Comparison of ENCODE assay signal across 18 cellular contexts in genomic region chr1:204261746-204262505, GRCh38. TPM values are rescaled to one million over a fixed set of nuclear protein-coding genes. Genes with fewer than 3 reads are reported as not detected.
DNase-seq lines count a peak whose midpoint lies in the region; ATAC-seq and TF ChIP-seq lines count a peak whose summit lies in the region.
"Had no signal": no experiment of that assay in that cellular context is flagged by ENCODE, and none has a peak within 500 bp of the region (broad histone marks: within the 10 kb centered on the region; RNA-seq: fewer than 3 reads in every experiment).

No MANE protein-coding gene starts in this region.

- no TSS peak for BruUV-seq in mammary epithelial cell (replicated peaks; lab: Mats Ljungman, UMichigan)

- no peak overlapping the region for H3K4me3 ChIP-seq in liver (ENCODE audit: low read depth in 1 of 3, low read length in 3 of 3)
- H3K4me3 ChIP-seq in right lobe of liver = no peak overlapping the region
- no peak overlapping the region for H3K4me3 ChIP-seq in mammary epithelial cell (replicated peaks in 1 of 3; ENCODE audit: insufficient read depth in 1 of 3, low read depth in 2 of 3, low read length in 3 of 3)
- H3K4me3 ChIP-seq in adrenal gland = no peak overlapping the region
- H3K4me3 ChIP-seq: A549, gastrocnemius medialis had no signal

- H3K36me3 ChIP-seq in liver (ENCODE audit: control insufficient read depth in 4 of 4, insufficient read depth in 3 of 4, low read depth in 1 of 4, low read length in 3 of 4) = peaks cover 3 to 7% (median 6%) of the 10 kb centered on the region in 4 donors
- peaks cover 0 to 16% (median 5%) of the 10 kb centered on the region in 4 donors for H3K36me3 ChIP-seq in right lobe of liver
- peaks cover 6% of the 10 kb centered on the region for H3K36me3 ChIP-seq in mammary epithelial cell (ENCODE audit: insufficient read depth, low read length)
- no peaks in the 10 kb centered on the region for H3K36me3 ChIP-seq in adrenal gland (replicated peaks in 1 of 2)
- H3K36me3 ChIP-seq: gastrocnemius medialis had no signal

- TF ChIP-seq RAD21 in liver (IDR thresholded peaks at IDR 0.05) = no peak

- CTCF ChIA-PET in mammary epithelial cell (lab: Charles Lee; ENCODE audit: low non-redundant PET) = no interaction called here

- ATAC-seq in right lobe of liver (no peak), GM21619 (IDR thresholded peaks at IDR 0.05; ENCODE audit: unreplicated experiment) (no peak)
- ATAC-seq: A549; activated naive CD8-positive, alpha-beta T cell treated with anti-CD3 and anti-CD28 coated beads, Interleukin-2, amount 50 U/mL, for 24 hours; gastrocnemius medialis had no signal

- 83% methylated on average over 13 of the region's 13 CpGs for WGBS in liver
- WGBS in right lobe of liver (ENCODE audit: insufficient coverage, low coverage, low lambda C conversion rate, missing lambda C conversion rate) = 82% methylated on average over 2 of the region's 13 CpGs
- 95% methylated on average over 5 of the region's 13 CpGs for WGBS in mammary epithelial cell (ENCODE audit: low coverage, missing lambda C conversion rate)
- 76 to 81% (median 81%) methylated on average over 13 of the region's 13 CpGs for WGBS in adrenal gland, 4 donors

- no peak overlapping the region for H3K9ac ChIP-seq in liver (ENCODE audit: low read depth in 1 of 2, low read length in 2 of 2)
- no peak overlapping the region for H3K9ac ChIP-seq in mammary epithelial cell (ENCODE audit: insufficient read depth, low read length)

- H4K20me1 ChIP-seq in mammary epithelial cell (ENCODE audit: insufficient read depth, low read length) = no peaks in the 10 kb centered on the region

- dilution Hi-C loops in mammary epithelial cell (cut with HindIII; ENCODE audit: low sequenced_read_pairs) = no loop called here

- peak overlapping the region; percentile 72 to 82 for H3K27ac ChIP-seq in liver (ENCODE audit: low read depth in 1 of 2, low read length in 2 of 2)
- H3K27ac ChIP-seq in right lobe of liver = peak overlapping the region in 1 of 3 donors; percentile 36
- H3K27ac ChIP-seq in mammary epithelial cell (ENCODE audit: insufficient read depth, low read depth, low read length) = no peak overlapping the region
- no peak overlapping the region for H3K27ac ChIP-seq in adrenal gland
- H3K27ac ChIP-seq: A549, gastrocnemius medialis had no signal

- no peaks in the 10 kb centered on the region for H3K27me3 ChIP-seq in liver (ENCODE audit: control insufficient read depth in 4 of 4, insufficient read depth in 4 of 4, low read length in 3 of 4)
- no peaks in the 10 kb centered on the region for H3K27me3 ChIP-seq in right lobe of liver
- H3K27me3 ChIP-seq in mammary epithelial cell (ENCODE audit: insufficient read depth, low read length) = no peaks in the 10 kb centered on the region
- no peaks in the 10 kb centered on the region for H3K27me3 ChIP-seq in adrenal gland
- H3K27me3 ChIP-seq: gastrocnemius medialis had no signal

- in situ Hi-C loops in mammary epithelial cell (cut with MboI; ENCODE audit: low sequenced_read_pairs in 2 of 2) = loop anchor here in 1 of 2 donors (10.0 kb wide), 1 partner anchor 103 kb away; no protein-coding TSS in a partner anchor

- H3K79me2 ChIP-seq in mammary epithelial cell (ENCODE audit: insufficient read depth, low read length) = no peaks in the 10 kb centered on the region

- no peak for DNase-seq in right lobe of liver
- peak; percentile 29 for DNase-seq in mammary epithelial cell
- DNase-seq in kidney tubule cell (ENCODE audit: low spot score) = peak; percentile 50
- no peak for DNase-seq in DMS79 treated with DMSO at 0.1 percent for 48 hours (lab: John Stamatoyannopoulos, UW)
- no peak for DNase-seq in adrenal gland
- no peak for DNase-seq in activated CD4-positive, alpha-beta T cell treated with anti-CD3 and anti-CD28 coated beads, Interleukin-2, amount 50 U/mL, for 4 hours
- DNase-seq: activated CD4-positive, alpha-beta T cell treated with anti-CD3 and anti-CD28 coated beads for 48 hours; activated naive CD8-positive, alpha-beta T cell treated with anti-CD3 and anti-CD28 coated beads, Interleukin-2, amount 50 U/mL, for 24 hours; activated T-cell treated with anti-CD3 and anti-CD28 coated beads, Interleukin-2, amount 50 U/mL, for 1 hour; Calu3; gastrocnemius medialis; NCI-H1417 treated with DMSO at 0.1 percent for 48 hours; NCI-H524; T-helper 2 cell had no signal

- peaks cover 19 to 72% (median 63%) of the 10 kb centered on the region in 4 donors for H3K4me1 ChIP-seq in liver (ENCODE audit: control insufficient read depth in 4 of 4, insufficient read depth in 4 of 4, low read length in 3 of 4)
- peaks cover 0 to 59% (median 28%) of the 10 kb centered on the region in 4 donors for H3K4me1 ChIP-seq in right lobe of liver
- H3K4me1 ChIP-seq in mammary epithelial cell (ENCODE audit: insufficient read depth, low read length) = no peaks in the 10 kb centered on the region
- H3K4me1 ChIP-seq in adrenal gland (replicated peaks in 1 of 2) = peaks cover 0 to 8% of the 10 kb centered on the region in 2 donors

- TF ChIP-seq POLR2A in right lobe of liver (IDR thresholded peaks at IDR 0.05) = no peak
- TF ChIP-seq POLR2A in adrenal gland (IDR thresholded peaks at IDR 0.05) = no peak

- TF ChIP-seq CTCF in liver (IDR thresholded peaks at IDR 0.05; ENCODE audit: low read depth, low read length, missing input control) (no peak), right lobe of liver (IDR thresholded peaks at IDR 0.05) (no peak), mammary epithelial cell (conservative IDR thresholded peaks at IDR 0.05 in 1 of 2, IDR thresholded peaks at IDR 0.05 in 1 of 2; ENCODE audit: extremely low read depth in 1 of 2, insufficient read depth in 1 of 2, low read depth in 1 of 2, low read length in 2 of 2) (no peak), adrenal gland (IDR thresholded peaks at IDR 0.05) (no peak)

- no peak overlapping the region for H2AFZ ChIP-seq in mammary epithelial cell (ENCODE audit: low read depth, low read length)

- intact Hi-C loops in right lobe of liver (cut with DNase I) = no loop called here
- intact Hi-C loops in mammary epithelial cell (cut with micrococcal nuclease) = no loop called here
- intact Hi-C loops in adrenal gland (cut with DNase I) = no loop called here

- no peaks in the 10 kb centered on the region for H3K9me3 ChIP-seq in liver (ENCODE audit: control insufficient read depth in 4 of 4, low read length in 3 of 4)
- no peaks in the 10 kb centered on the region for H3K9me3 ChIP-seq in right lobe of liver
- no peaks in the 10 kb centered on the region for H3K9me3 ChIP-seq in mammary epithelial cell (replicated peaks; ENCODE audit: insufficient read depth, low read length)
- H3K9me3 ChIP-seq in adrenal gland (replicated peaks in 1 of 3) = no peaks in the 10 kb centered on the region
- H3K9me3 ChIP-seq: A549, gastrocnemius medialis had no signal

- no peak overlapping the region for H3K4me2 ChIP-seq in mammary epithelial cell (ENCODE audit: insufficient read depth, low read depth, low read length)
- H3K4me2 ChIP-seq: A549 had no signal

TF ChIP-seq in liver, 16 proteins besides CTCF, POLR2A, EP300 and RAD21 (continues in another document):
- TF ChIP-seq YY1 (IDR thresholded peaks at IDR 0.05) (no peak), RXRA (IDR thresholded peaks at IDR 0.05) (no peak), EGR1 (IDR thresholded peaks at IDR 0.05; ENCODE audit: low read depth in 2 of 2) (no peak), ZBTB33 (IDR thresholded peaks at IDR 0.05) (no peak), HNF4G (IDR thresholded peaks at IDR 0.05) (no peak), FOXA1 (IDR thresholded peaks at IDR 0.05) (no peak), MAX (IDR thresholded peaks at IDR 0.05) (no peak), ATF3 (IDR thresholded peaks at IDR 0.05) (no peak), HNF4A (conservative IDR thresholded peaks at IDR 0.05) (no peak)

RNA-seq across cellular contexts. Expression of gene GOLT1A, which starts 48.1 kb away (rescaled TPM):
- total RNA-seq in liver (10 to 100 TPM; 14.1 to 24.8 TPM), right lobe of liver (100 to 1,000 TPM in 1 of 6 experiments, 10 to 100 TPM in 5; 49.4 to 103 (median 74.5) TPM), mammary epithelial cell (under 1 TPM in 1 of 2 donors, not detected in 1; 0.59 TPM), adrenal gland (under 1 TPM in 1 of 8 donors, not detected in 7; 0.32 TPM)
- polyA plus RNA-seq in liver (100 to 1,000 TPM in 1 of 2 donors, 10 to 100 TPM in 1; 80.6 to 103 TPM), mammary epithelial cell (0.22 TPM), adrenal gland (under 1 TPM in 2 of 3 donors, not detected in 1; 0.17 to 0.31 TPM)
- polyA minus RNA-seq in mammary epithelial cell = not detected
- total RNA-seq: subcutaneous adipose tissue had no signal

Comparison
In these comparisons a context has a peak if more than half of its experiments do, and no peak if none do; other contexts are left out.
1. H3K27ac ChIP-seq: peak in liver (2 of 2); none in mammary epithelial cell (single experiment) and adrenal gland (0 of 5).
2. DNase-seq: peak in mammary epithelial cell (single experiment) and kidney tubule cell (single experiment); none in right lobe of liver (0 of 3), DMS79 treated with DMSO at 0.1 percent for 48 hours (single experiment), adrenal gland (0 of 7) and activated CD4-positive, alpha-beta T cell treated with anti-CD3 and anti-CD28 coated beads, Interleukin-2, amount 50 U/mL, for 4 hours (0 of 2).
3. RNA of gene GOLT1A, which starts 48.1 kb away (total RNA-seq): 49.4 to 103 TPM in right lobe of liver and 14.1 to 24.8 TPM in liver; 0.59 TPM in mammary epithelial cell and 0.32 TPM in adrenal gland; every median in the first group is over 4 times any median in the second.